1 cellular context compared by ENCODE assay signal in genomic region chr16:66662445-66663194, GRCh38.
TF ChIP-seq lines count a peak whose summit lies in the region.

No MANE protein-coding gene starts in this region.

TF ChIP-seq in GM23338, 12 proteins besides CTCF, POLR2A, EP300 and RAD21 (continued from another document):
- no peak for TF ChIP-seq ZNF462 (CRISPR knock-in tag; IDR thresholded peaks at IDR 0.05)
- TF ChIP-seq CREB1 (CRISPR knock-in tag; IDR thresholded peaks at IDR 0.05; ENCODE audit: low read depth): no peak
TF ChIP-seq in GM23338: peak in this region for 0.
